Comparison of ENCODE assay signal across 8 cellular contexts in the genomic region with DNA sequence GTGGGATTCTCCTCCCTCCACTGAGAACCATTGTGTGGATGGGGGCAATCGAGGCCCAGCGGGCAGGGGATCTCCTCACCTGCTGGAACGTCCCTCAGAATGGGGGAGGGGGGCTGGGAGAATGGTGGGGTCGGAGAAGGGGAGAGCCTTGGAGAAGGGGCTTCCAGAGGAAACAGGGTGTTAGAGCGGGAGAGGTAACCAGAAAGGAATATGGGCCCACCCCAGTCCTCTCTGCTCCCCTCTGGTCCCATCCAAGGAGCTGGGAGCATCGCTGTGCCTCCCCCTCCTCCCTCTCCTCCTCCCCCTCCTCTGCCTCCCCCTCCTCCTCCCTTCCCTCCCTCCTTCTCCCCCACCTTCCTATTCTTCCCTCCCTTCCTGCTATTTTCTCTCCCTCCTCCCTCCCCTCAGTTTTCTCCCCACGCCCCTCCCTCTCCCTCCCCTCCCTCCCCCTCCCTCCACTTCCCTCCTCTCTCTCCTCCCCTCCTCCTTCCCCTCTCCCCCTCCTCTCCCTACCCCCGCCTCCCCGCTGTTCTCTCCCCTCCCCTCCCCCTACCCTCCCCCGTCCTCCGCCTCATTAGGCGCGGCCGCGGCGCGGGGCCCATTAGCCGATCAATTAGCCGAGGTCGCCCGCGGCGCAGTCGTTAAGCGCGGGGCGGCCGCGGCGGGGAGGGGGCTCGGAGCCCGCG. TPM values are rescaled to one million over a fixed set of nuclear protein-coding genes. Genes with fewer than 3 reads are reported as not detected.
DNase-seq lines count a peak whose midpoint lies in the region; ATAC-seq and TF ChIP-seq lines count a peak whose summit lies in the region.

No MANE protein-coding gene starts in this region.

- no peaks in the 10 kb centered on the region for H3K4me1 ChIP-seq in RWPE2 (ENCODE audit: insufficient read depth, poor library complexity, severe bottlenecking)
- H3K4me1 ChIP-seq in iPS-15b (ENCODE audit: control insufficient read depth, insufficient read depth, low read length): peaks cover 6% of the 10 kb centered on the region
- H3K4me1 ChIP-seq in thymus (ENCODE audit: control insufficient read depth, insufficient read depth, low read length): peaks cover 14% of the 10 kb centered on the region

- DNase-seq in NCI-H1436 (lab: John Stamatoyannopoulos, UW) (peak; percentile 83), NCI-H1436 treated with DMSO at 0.1 percent for 48 hours (lab: John Stamatoyannopoulos, UW) (no peak), RWPE2 (ENCODE audit: low spot score) (no peak), middle frontal gyrus (ENCODE audit: extremely low spot score, low spot score) (no peak)
- no peak for DNase-seq in activated T-helper 1 cell treated with anti-CD3 and anti-CD28 coated beads, Interleukin-12 subunit alpha, Interleukin-12 subunit beta, Interleukin-2, Interleukin-4 antibody, amounts not matched to agents 30 ng/mL and 10 ng/mL and 1 ng/mL, durations not matched to agents 14 hours and 24 hours and 36 hours (ENCODE audit: low spot score)

- H3K27me3 ChIP-seq in RWPE2 (ENCODE audit: insufficient read depth, poor library complexity, severe bottlenecking) (no peaks in the 10 kb centered on the region), iPS-15b (ENCODE audit: control insufficient read depth, insufficient read depth, low read length) (peaks cover 4% of the 10 kb centered on the region), thymus (ENCODE audit: control insufficient read depth, insufficient read depth) (no peaks in the 10 kb centered on the region)

- intact Hi-C loops in activated T-helper 1 cell treated with anti-CD3 and anti-CD28 coated beads, Interleukin-12 subunit alpha, Interleukin-12 subunit beta, Interleukin-2, Interleukin-4 antibody, amounts not matched to agents 30 ng/mL and 10 ng/mL and 1 ng/mL, durations not matched to agents 14 hours and 24 hours and 36 hours (cut with micrococcal nuclease): loop anchor here (2.0 kb wide), 1 partner anchor 14 kb away; no protein-coding TSS in a partner anchor

- ATAC-seq in RWPE2 (ENCODE audit: low read depth) (no peak), HG03571 (IDR thresholded peaks at IDR 0.05; ENCODE audit: unreplicated experiment) (no peak)

- no peaks in the 10 kb centered on the region for H3K36me3 Mint-ChIP-seq in activated T-helper 1 cell treated with anti-CD3 and anti-CD28 coated beads, Interleukin-12 subunit alpha, Interleukin-12 subunit beta, Interleukin-2, Interleukin-4 antibody, amounts not matched to agents 30 ng/mL and 10 ng/mL and 1 ng/mL, durations not matched to agents 14 hours and 24 hours and 36 hours (ENCODE audit: low read depth)

- WGBS in thymus: 9% methylated on average over 33 of the region's 33 CpGs

- H3K4me3 ChIP-seq in RWPE2 (ENCODE audit: severe bottlenecking): peak overlapping the region; percentile 9
- H3K4me3 ChIP-seq in iPS-15b (ENCODE audit: low read depth, low read length): peak overlapping the region; percentile 52
- peak overlapping the region; percentile 55 for H3K4me3 ChIP-seq in thymus (ENCODE audit: low read length)

- H3K9me3 Mint-ChIP-seq in activated T-helper 1 cell treated with anti-CD3 and anti-CD28 coated beads, Interleukin-12 subunit alpha, Interleukin-12 subunit beta, Interleukin-2, Interleukin-4 antibody, amounts not matched to agents 30 ng/mL and 10 ng/mL and 1 ng/mL, durations not matched to agents 14 hours and 24 hours and 36 hours: no peaks in the 10 kb centered on the region

- peaks cover 14% of the 10 kb centered on the region for H3K27me3 Mint-ChIP-seq in activated T-helper 1 cell treated with anti-CD3 and anti-CD28 coated beads, Interleukin-12 subunit alpha, Interleukin-12 subunit beta, Interleukin-2, Interleukin-4 antibody, amounts not matched to agents 30 ng/mL and 10 ng/mL and 1 ng/mL, durations not matched to agents 14 hours and 24 hours and 36 hours (ENCODE audit: insufficient read depth)

- H3K27ac Mint-ChIP-seq in activated T-helper 1 cell treated with anti-CD3 and anti-CD28 coated beads, Interleukin-12 subunit alpha, Interleukin-12 subunit beta, Interleukin-2, Interleukin-4 antibody, amounts not matched to agents 30 ng/mL and 10 ng/mL and 1 ng/mL, durations not matched to agents 14 hours and 24 hours and 36 hours: no peak overlapping the region

- TF ChIP-seq CTCF in RWPE2 (IDR thresholded peaks at IDR 0.05; ENCODE audit: poor library complexity, severe bottlenecking): no peak

- H3K27ac ChIP-seq in RWPE2 (ENCODE audit: poor library complexity, severe bottlenecking): no peak overlapping the region
- H3K27ac ChIP-seq in thymus (ENCODE audit: low read depth): peak overlapping the region; percentile 52

- H3K4me3 Mint-ChIP-seq in activated T-helper 1 cell treated with anti-CD3 and anti-CD28 coated beads, Interleukin-12 subunit alpha, Interleukin-12 subunit beta, Interleukin-2, Interleukin-4 antibody, amounts not matched to agents 30 ng/mL and 10 ng/mL and 1 ng/mL, durations not matched to agents 14 hours and 24 hours and 36 hours: no peak overlapping the region

- H3K4me1 Mint-ChIP-seq in activated T-helper 1 cell treated with anti-CD3 and anti-CD28 coated beads, Interleukin-12 subunit alpha, Interleukin-12 subunit beta, Interleukin-2, Interleukin-4 antibody, amounts not matched to agents 30 ng/mL and 10 ng/mL and 1 ng/mL, durations not matched to agents 14 hours and 24 hours and 36 hours (ENCODE audit: low read depth): peaks cover 12% of the 10 kb centered on the region

- no peak overlapping the region for H3K9ac ChIP-seq in iPS-15b (ENCODE audit: low read depth, low read length)

- no peaks in the 10 kb centered on the region for H3K36me3 ChIP-seq in RWPE2 (ENCODE audit: low read depth)
- no peaks in the 10 kb centered on the region for H3K36me3 ChIP-seq in iPS-15b (ENCODE audit: control insufficient read depth, insufficient read depth, low read length)
- H3K36me3 ChIP-seq in thymus (ENCODE audit: control insufficient read depth, insufficient read depth): no peaks in the 10 kb centered on the region

- no peaks in the 10 kb centered on the region for H3K9me3 ChIP-seq in RWPE2 (ENCODE audit: severe bottlenecking)
- H3K9me3 ChIP-seq in iPS-15b (ENCODE audit: control insufficient read depth, insufficient read depth, low read length): no peaks in the 10 kb centered on the region
- H3K9me3 ChIP-seq in thymus (ENCODE audit: control insufficient read depth): no peaks in the 10 kb centered on the region

RNA-seq across cellular contexts. Expression of gene TLE5, which starts 15.5 kb away (rescaled TPM):
- polyA plus RNA-seq in thymus: 540 TPM
- total RNA-seq in activated T-helper 1 cell treated with anti-CD3 and anti-CD28 coated beads, Interleukin-12 subunit alpha, Interleukin-12 subunit beta, Interleukin-2, Interleukin-4 antibody, amounts not matched to agents 30 ng/mL and 10 ng/mL and 1 ng/mL, durations not matched to agents 14 hours and 24 hours and 36 hours: 378 and 399 TPM in 2 replicates

RNA-seq across cellular contexts. Expression of gene TLE2, which starts 17.7 kb away (rescaled TPM):
- 16.8 TPM for polyA plus RNA-seq in thymus
- total RNA-seq in activated T-helper 1 cell treated with anti-CD3 and anti-CD28 coated beads, Interleukin-12 subunit alpha, Interleukin-12 subunit beta, Interleukin-2, Interleukin-4 antibody, amounts not matched to agents 30 ng/mL and 10 ng/mL and 1 ng/mL, durations not matched to agents 14 hours and 24 hours and 36 hours: 0.78 and 1.1 TPM in 2 replicates

RNA-seq across cellular contexts. Expression of gene GNA11, which starts 47.4 kb away (rescaled TPM):
- polyA plus RNA-seq in thymus: 18.4 TPM
- 4.1 and 5.7 TPM in 2 replicates for total RNA-seq in activated T-helper 1 cell treated with anti-CD3 and anti-CD28 coated beads, Interleukin-12 subunit alpha, Interleukin-12 subunit beta, Interleukin-2, Interleukin-4 antibody, amounts not matched to agents 30 ng/mL and 10 ng/mL and 1 ng/mL, durations not matched to agents 14 hours and 24 hours and 36 hours
